8 cellular contexts compared by ENCODE assay signal in genomic region chr2:158753561-158754302, GRCh38. TPM values are rescaled to one million over a fixed set of nuclear protein-coding genes. Genes with fewer than 3 reads are reported as not detected.
DNase-seq lines count a peak whose midpoint lies in the region; ATAC-seq, FAIRE-seq and TF ChIP-seq lines count a peak whose summit lies in the region.

No MANE protein-coding gene starts in this region.

- no peaks in the 10 kb centered on the region for H3K27me3 Mint-ChIP-seq in Caco-2 (ENCODE audit: insufficient read depth, unreplicated experiment)

- no peaks in the 10 kb centered on the region for H3K36me3 Mint-ChIP-seq in Caco-2 (ENCODE audit: insufficient read depth, unreplicated experiment)

- no peaks in the 10 kb centered on the region for H3K9me3 ChIP-seq in Caco-2

- H3K4me1 Mint-ChIP-seq in Caco-2 (ENCODE audit: low read depth, unreplicated experiment), result peaks cover 22% of the 10 kb centered on the region

- ATAC-seq in GM18873 (IDR thresholded peaks at IDR 0.05; ENCODE audit: low FRiP score, unreplicated experiment), result peak; percentile 59
- ATAC-seq in HG03097 (IDR thresholded peaks at IDR 0.05; ENCODE audit: low FRiP score, unreplicated experiment), result peak; percentile 82

- H3K27ac Mint-ChIP-seq in Caco-2 (ENCODE audit: unreplicated experiment), result no peak overlapping the region

- CTCF ChIA-PET in Caco-2 (lab: Charles Lee), result interaction anchor here (0.5 to 2.6 kb wide), 14 partner anchors 8 to 729 kb away, joined by 3 to 19 read pairs (median 4); partner anchors contain the start of genes CCDC148 and PKP4

- no TSS peak for BruUV-seq in Caco-2 (replicated peaks; lab: Mats Ljungman, UMichigan)

- DNase-seq in Caco-2, result peak in 1 of 2 experiments; percentile 64
- DNase-seq in NCI-H2171 treated with DMSO at 0.1 percent for 48 hours (lab: John Stamatoyannopoulos, UW), result peak; percentile 81
- DNase-seq in activated CD4-positive, alpha-beta T cell treated with anti-CD3 and anti-CD28 coated beads, Interleukin-2, amount 50 U/mL, for 48 hours, result peak; percentile 5 to 13
- DNase-seq in frontal cortex (ENCODE audit: low spot score in 2 of 2), result peak; percentile 49 to 67
- peak; percentile 54 for DNase-seq in occipital lobe (lab: John Stamatoyannopoulos, UW)
- DNase-seq in effector CD4-positive, alpha-beta T cell, result no peak

- peaks cover 25% of the 10 kb centered on the region for H3K4me1 ChIP-seq in Caco-2

- no peak overlapping the region for H3K4me3 Mint-ChIP-seq in Caco-2 (ENCODE audit: unreplicated experiment)

- intact Hi-C loops in Caco-2 (cut with micrococcal nuclease; ENCODE audit: unreplicated experiment), result loop anchor here (2.0 kb wide), 3 partner anchors 95 to 719 kb away; no protein-coding TSS in a partner anchor

- POLR2A ChIA-PET in Caco-2 (lab: Charles Lee), result no interaction called here

- no peaks in the 10 kb centered on the region for H3K36me3 ChIP-seq in Caco-2 (ENCODE audit: control insufficient read depth, insufficient read depth, low read length)

- TF ChIP-seq CTCF in Caco-2 (IDR thresholded peaks at IDR 0.05; ENCODE audit: insufficient read depth in 1 of 2, low read depth in 1 of 2, low read length in 1 of 2, severe bottlenecking in 1 of 2, unreplicated experiment in 1 of 2), result peak; percentile 82

- FAIRE-seq in frontal cortex (lab: Jason Lieb, UNC), result peak; percentile 10

- no peaks in the 10 kb centered on the region for H3K9me3 Mint-ChIP-seq in Caco-2 (ENCODE audit: unreplicated experiment)

- H3K27me3 ChIP-seq in Caco-2 (replicated peaks; ENCODE audit: control insufficient read depth, insufficient read depth, low read length), result no peaks in the 10 kb centered on the region

- H3K4me3 ChIP-seq in Caco-2 (ENCODE audit: low read depth, low read length), result no peak overlapping the region

RNA-seq across cellular contexts. Expression of gene DAPL1, which starts 41.4 kb away (rescaled TPM):
- total RNA-seq in Caco-2 (2022), result not detected in 2 replicates
- not detected for total RNA-seq in frontal cortex
- not detected for total RNA-seq in occipital lobe
